In the genomic region with DNA sequence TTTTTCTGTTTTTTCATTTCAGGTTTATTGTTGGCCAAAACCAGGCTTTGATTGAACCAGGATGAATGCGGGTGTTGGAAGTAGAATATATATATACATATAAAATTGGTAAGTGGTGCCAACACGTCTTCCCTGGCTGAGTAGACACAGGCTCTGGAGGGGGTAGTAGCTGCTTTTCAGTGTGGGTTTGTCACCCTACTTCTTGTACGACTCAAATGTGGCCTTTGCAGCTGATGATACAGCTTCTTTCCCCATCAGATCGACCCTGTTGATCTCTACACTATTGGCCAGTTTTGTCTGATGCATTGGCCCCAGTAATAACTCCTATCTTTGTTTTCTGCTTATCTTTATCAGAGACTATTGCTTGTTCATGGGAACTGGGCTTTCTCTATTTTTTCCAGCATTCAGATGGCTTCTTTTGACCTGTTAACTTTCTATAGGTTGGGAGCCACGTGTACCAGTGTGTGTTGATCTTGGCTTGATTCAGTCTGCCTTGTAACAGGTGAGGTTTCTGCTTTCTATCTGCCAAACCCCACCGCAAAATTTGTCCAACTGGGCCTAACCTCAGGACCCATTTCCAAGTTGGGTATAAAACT, we compare ENCODE assay signal across 10 cellular contexts. TPM values are rescaled to one million over a fixed set of nuclear protein-coding genes. Genes with fewer than 3 reads are reported as not detected.
DNase-seq lines count a peak whose midpoint lies in the region; ATAC-seq and TF ChIP-seq lines count a peak whose summit lies in the region.
"Had no signal": no experiment of that assay in that cellular context is flagged by ENCODE, and none has a peak within 500 bp of the region (broad histone marks: within the 10 kb centered on the region; RNA-seq: fewer than 3 reads in every experiment).

No MANE protein-coding gene starts in this region.

- H3K27ac Mint-ChIP-seq in MCF 10A (ENCODE audit: low read depth, unreplicated experiment), result peak overlapping the region; percentile 96

- intact Hi-C loops in MCF 10A (cut with micrococcal nuclease), result loop anchor here (5.0 kb wide), 1 partner anchor 42 kb away; no protein-coding TSS in a partner anchor

- no peak for ATAC-seq in HG03097 (IDR thresholded peaks at IDR 0.05; ENCODE audit: low FRiP score, unreplicated experiment)
- ATAC-seq: esophagus mucosa had no signal

- H3K36me3 ChIP-seq in BLaER1 treated with 17β-estradiol and CSF1 and Interleukin-3, amounts not matched to agents 10 nM and 100 nM, result peaks cover 70 to 73% (median 71%) of the 10 kb centered on the region in 11 experiments
- peaks cover 79% of the 10 kb centered on the region for H3K36me3 ChIP-seq in HUES64 (ENCODE audit: insufficient read depth, low read length)
- peaks cover 55 to 58% of the 10 kb centered on the region in 2 donors for H3K36me3 ChIP-seq in muscle layer of duodenum (ENCODE audit: control insufficient read depth in 1 of 2, insufficient read depth in 2 of 2, low read length in 2 of 2)

- no peak for TF ChIP-seq CTCF in MCF 10A (IDR thresholded peaks at IDR 0.05; ENCODE audit: unreplicated experiment)

- H3K9me3 Mint-ChIP-seq in MCF 10A (ENCODE audit: unreplicated experiment), result no peaks in the 10 kb centered on the region

- peak overlapping the region in 10 of 11 experiments; percentile 91 to 99 (median 97); a peak in 20 of 22 replicates for H3K27ac ChIP-seq in BLaER1 treated with 17β-estradiol and CSF1 and Interleukin-3, amounts not matched to agents 10 nM and 100 nM
- peak overlapping the region; percentile 86 for H3K27ac ChIP-seq in HUES64 (ENCODE audit: low read depth, low read length)
- H3K27ac ChIP-seq in muscle layer of duodenum (ENCODE audit: low read length), result no peak overlapping the region

- peak overlapping the region; percentile 76 to 98 (median 90) for H3K4me3 ChIP-seq in BLaER1 treated with 17β-estradiol and CSF1 and Interleukin-3, amounts not matched to agents 10 nM and 100 nM
- peak overlapping the region; percentile 96 for H3K4me3 ChIP-seq in HUES64 (ENCODE audit: low read length)
- H3K4me3 ChIP-seq in muscle layer of duodenum (ENCODE audit: low read depth in 1 of 2, low read length in 2 of 2), result peak overlapping the region; percentile 97 to 99

- CTCF ChIA-PET in MCF 10A (lab: Yijun Ruan, JAX), result interaction anchor here (0.6 to 0.7 kb wide), 4 partner anchors 34 to 256 kb away, joined by 3 to 4 read pairs (median 3); no protein-coding TSS in a partner anchor

- POLR2A ChIA-PET in MCF 10A (lab: Yijun Ruan, JAX), result interaction anchor here (0.5 to 8.8 kb wide), 25 partner anchors 9 to 1920 kb away, joined by 3 to 170 read pairs (median 4); a partner anchor contains a TSS

- BruUV-seq in MCF 10A (replicated peaks; lab: Mats Ljungman, UMichigan), result TSS peak; percentile 75

- H3K4me2 ChIP-seq in BLaER1 treated with 17β-estradiol and CSF1 and Interleukin-3, amounts not matched to agents 10 nM and 100 nM, result peak overlapping the region; percentile 76 to 92 (median 88)

- H4K20me1 ChIP-seq in BLaER1 treated with 17β-estradiol and CSF1 and Interleukin-3, amounts not matched to agents 10 nM and 100 nM, result peaks cover 72 to 89% (median 79%) of the 10 kb centered on the region in 11 experiments

- WGBS in HUES64, result 10% methylated on average over 5 of the region's 6 CpGs

- H3K27me3 Mint-ChIP-seq in MCF 10A (ENCODE audit: insufficient read depth, unreplicated experiment), result no peaks in the 10 kb centered on the region

- peaks cover 86% of the 10 kb centered on the region for H3K36me3 Mint-ChIP-seq in MCF 10A (ENCODE audit: insufficient read depth, unreplicated experiment)

- DNase-seq in MCF 10A (ENCODE audit: unreplicated experiment) (peak; percentile 16), HCEC 1CT (no peak), SIG-M5 treated with dmso at 0.1 percent for 504 hours (lab: John Stamatoyannopoulos, UW; ENCODE audit: unreplicated experiment) (no peak), NCI-H345 (lab: John Stamatoyannopoulos, UW) (no peak)
- DNase-seq: NCI-H774 had no signal

- peaks cover 33 to 63% (median 51%) of the 10 kb centered on the region in 10 experiments for H3K4me1 ChIP-seq in BLaER1 treated with 17β-estradiol and CSF1 and Interleukin-3, amounts not matched to agents 10 nM and 100 nM
- H3K4me1 ChIP-seq in HUES64 (ENCODE audit: insufficient read depth, low read length), result peaks cover 11% of the 10 kb centered on the region; the same call in 1 of the 2 replicates
- H3K4me1 ChIP-seq in muscle layer of duodenum (ENCODE audit: control insufficient read depth in 1 of 2, insufficient read depth in 2 of 2, low read length in 2 of 2), result peaks cover 26 to 40% of the 10 kb centered on the region in 2 donors

- peak overlapping the region in 10 of 11 experiments; percentile 93 to 100 (median 98); a peak in 18 of 22 replicates for H3K9ac ChIP-seq in BLaER1 treated with 17β-estradiol and CSF1 and Interleukin-3, amounts not matched to agents 10 nM and 100 nM
- peak overlapping the region; percentile 100 for H3K9ac ChIP-seq in HUES64 (ENCODE audit: low read depth, low read length)

- H3K9me3 ChIP-seq in BLaER1 treated with 17β-estradiol and CSF1 and Interleukin-3, amounts not matched to agents 10 nM and 100 nM (replicated peaks in 1 of 11), result peaks cover 61 to 67% (median 65%) of the 10 kb centered on the region in 11 experiments
- H3K9me3 ChIP-seq in HUES64 (ENCODE audit: insufficient read depth, low read depth, low read length), result peaks cover 13% of the 10 kb centered on the region; the same call in 1 of the 2 replicates
- H3K9me3 ChIP-seq in muscle layer of duodenum (ENCODE audit: control insufficient read depth in 1 of 2, low read length in 2 of 2), result peaks cover 4 to 28% of the 10 kb centered on the region in 2 donors

- peak overlapping the region; percentile 81 for H3K4me3 Mint-ChIP-seq in MCF 10A (ENCODE audit: unreplicated experiment)

- no peaks in the 10 kb centered on the region for H3K27me3 ChIP-seq in BLaER1 treated with 17β-estradiol and CSF1 and Interleukin-3, amounts not matched to agents 10 nM and 100 nM
- H3K27me3 ChIP-seq in HUES64 (ENCODE audit: insufficient read depth, low read length) (no peaks in the 10 kb centered on the region), muscle layer of duodenum (ENCODE audit: low read depth, low read length) (no peaks in the 10 kb centered on the region)

- peaks cover 70% of the 10 kb centered on the region for H3K4me1 Mint-ChIP-seq in MCF 10A (ENCODE audit: insufficient read depth, unreplicated experiment)

RNA-seq across cellular contexts. Expression of a gene that starts 2.7 kb away (rescaled TPM):
- 6.6 TPM for polyA plus RNA-seq in HUES64 (2013, experiment 1 of 2)
- 6.0 TPM for polyA plus RNA-seq in HUES64 (2013, experiment 2 of 2)
- total RNA-seq in MCF 10A (2022), result 24.3 and 26.8 TPM in 2 replicates
